ENCODE assay signal across 21 cellular contexts in the genomic region with DNA sequence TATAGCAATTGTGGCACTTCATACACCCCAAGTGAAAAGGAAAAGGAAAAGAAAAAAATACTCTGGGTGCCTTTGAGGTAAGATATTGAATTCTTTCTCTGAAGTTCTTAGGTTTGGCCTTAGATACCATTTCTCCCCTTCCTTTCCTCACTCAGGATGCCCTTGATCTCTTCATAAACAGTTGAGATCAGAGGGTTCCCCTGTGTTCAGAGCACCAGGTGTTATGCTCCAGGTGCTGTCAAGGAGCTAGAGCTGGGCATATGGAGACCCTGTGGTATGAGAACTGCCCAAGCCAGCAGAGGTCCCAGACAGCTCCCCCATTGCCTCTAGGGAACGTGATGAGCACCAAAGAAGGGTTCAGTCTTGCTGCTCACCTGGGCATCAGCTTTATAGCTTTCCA. TPM values are rescaled to one million over a fixed set of nuclear protein-coding genes. Genes with fewer than 3 reads are reported as not detected.
A peak's percentile ranks its signal among the peaks of the same experiment; 100 is the strongest.
DNase-seq lines count a peak whose midpoint lies in the region; ATAC-seq and TF ChIP-seq lines count a peak whose summit lies in the region.
"Had no signal": no experiment of that assay in that cellular context is flagged by ENCODE, and none has a peak within 500 bp of the region (broad histone marks: within the 10 kb centered on the region; RNA-seq: fewer than 3 reads in every experiment).

No MANE protein-coding gene starts in this region.

- H3K9me3 Mint-ChIP-seq in activated CD4-positive, alpha-beta T cell treated with anti-CD3 and anti-CD28 coated beads for 36 hours (ENCODE audit: low read depth) = no peaks in the 10 kb centered on the region
- no peaks in the 10 kb centered on the region for H3K9me3 Mint-ChIP-seq in activated naive CD8-positive, alpha-beta T cell treated with anti-CD3 and anti-CD28 coated beads, Interleukin-2, amount 10 ng/mL, durations not matched to agents 7 days and 5 days
- H3K9me3 Mint-ChIP-seq in activated naive CD8-positive, alpha-beta T cell treated with anti-CD3 and anti-CD28 coated beads for 36 hours = peaks cover 9% of the 10 kb centered on the region
- H3K9me3 Mint-ChIP-seq in activated T-helper 1 cell treated with anti-CD3 and anti-CD28 coated beads, Interleukin-12 subunit alpha, Interleukin-12 subunit beta, Interleukin-2, Interleukin-4 antibody, amounts not matched to agents 30 ng/mL and 10 ng/mL and 1 ng/mL, durations not matched to agents 14 hours and 24 hours and 36 hours = no peaks in the 10 kb centered on the region
- peaks cover 4% of the 10 kb centered on the region for H3K9me3 Mint-ChIP-seq in chondrocyte (ENCODE audit: low read depth)

- no peaks in the 10 kb centered on the region for H3K27me3 Mint-ChIP-seq in activated CD4-positive, alpha-beta T cell treated with anti-CD3 and anti-CD28 coated beads for 36 hours
- no peaks in the 10 kb centered on the region for H3K27me3 Mint-ChIP-seq in activated naive CD8-positive, alpha-beta T cell treated with anti-CD3 and anti-CD28 coated beads, Interleukin-2, amount 10 ng/mL, durations not matched to agents 7 days and 5 days
- H3K27me3 Mint-ChIP-seq in activated naive CD8-positive, alpha-beta T cell treated with anti-CD3 and anti-CD28 coated beads for 36 hours = no peaks in the 10 kb centered on the region
- no peaks in the 10 kb centered on the region for H3K27me3 Mint-ChIP-seq in activated T-helper 1 cell treated with anti-CD3 and anti-CD28 coated beads, Interleukin-12 subunit alpha, Interleukin-12 subunit beta, Interleukin-2, Interleukin-4 antibody, amounts not matched to agents 30 ng/mL and 10 ng/mL and 1 ng/mL, durations not matched to agents 14 hours and 24 hours and 36 hours (ENCODE audit: insufficient read depth)
- H3K27me3 Mint-ChIP-seq in chondrocyte (ENCODE audit: low read depth) = peaks cover 2% of the 10 kb centered on the region

- DNase-seq in activated CD4-positive, alpha-beta T cell treated with anti-CD3 and anti-CD28 coated beads for 36 hours = no peak
- no peak for DNase-seq in activated CD4-positive, alpha-beta T cell treated with anti-CD3 and anti-CD28 coated beads, Interleukin-2, amount 50 U/mL, for 4 hours
- DNase-seq in activated naive CD8-positive, alpha-beta T cell treated with anti-CD3 and anti-CD28 coated beads, Interleukin-2, amount 10 ng/mL, durations not matched to agents 7 days and 5 days = no peak
- DNase-seq in activated naive CD8-positive, alpha-beta T cell treated with anti-CD3 and anti-CD28 coated beads for 36 hours = no peak
- DNase-seq in activated T-helper 1 cell treated with anti-CD3 and anti-CD28 coated beads, Interleukin-12 subunit alpha, Interleukin-12 subunit beta, Interleukin-2, Interleukin-4 antibody, amounts not matched to agents 30 ng/mL and 10 ng/mL and 1 ng/mL, durations not matched to agents 14 hours and 24 hours and 36 hours (ENCODE audit: low spot score) = no peak
- DNase-seq in coronary artery (ENCODE audit: low spot score) = no peak
- DNase-seq in chondrocyte (ENCODE audit: low spot score) = no peak
- no peak for DNase-seq in DMS114 treated with DMSO at 0.1 percent for 48 hours (lab: John Stamatoyannopoulos, UW; ENCODE audit: unreplicated experiment)
- DNase-seq: Caco-2, DMS53, H9, MG63, NCI-H1105, NCI-H187, NCI-H2171, NCI-H774 had no signal

- intact Hi-C loops in activated CD4-positive, alpha-beta T cell treated with anti-CD3 and anti-CD28 coated beads for 36 hours (cut with DNase I, micrococcal nuclease) = no loop called here
- intact Hi-C loops in activated T-helper 1 cell treated with anti-CD3 and anti-CD28 coated beads, Interleukin-12 subunit alpha, Interleukin-12 subunit beta, Interleukin-2, Interleukin-4 antibody, amounts not matched to agents 30 ng/mL and 10 ng/mL and 1 ng/mL, durations not matched to agents 14 hours and 24 hours and 36 hours (cut with micrococcal nuclease) = no loop called here

- peaks cover 85% of the 10 kb centered on the region for H3K4me1 Mint-ChIP-seq in activated CD4-positive, alpha-beta T cell treated with anti-CD3 and anti-CD28 coated beads for 36 hours
- peaks cover 73% of the 10 kb centered on the region for H3K4me1 Mint-ChIP-seq in activated naive CD8-positive, alpha-beta T cell treated with anti-CD3 and anti-CD28 coated beads, Interleukin-2, amount 10 ng/mL, durations not matched to agents 7 days and 5 days
- H3K4me1 Mint-ChIP-seq in activated naive CD8-positive, alpha-beta T cell treated with anti-CD3 and anti-CD28 coated beads for 36 hours = peaks cover 73% of the 10 kb centered on the region
- peaks cover 88% of the 10 kb centered on the region for H3K4me1 Mint-ChIP-seq in activated T-helper 1 cell treated with anti-CD3 and anti-CD28 coated beads, Interleukin-12 subunit alpha, Interleukin-12 subunit beta, Interleukin-2, Interleukin-4 antibody, amounts not matched to agents 30 ng/mL and 10 ng/mL and 1 ng/mL, durations not matched to agents 14 hours and 24 hours and 36 hours (ENCODE audit: low read depth)
- H3K4me1 Mint-ChIP-seq in chondrocyte (ENCODE audit: low read depth) = no peaks in the 10 kb centered on the region

- CTCF ChIA-PET in activated CD4-positive, alpha-beta T cell treated with anti-CD3 and anti-CD28 coated beads for 36 hours (lab: Charles Lee) = no interaction called here

- peak overlapping the region; percentile 52 for H3K27ac Mint-ChIP-seq in activated CD4-positive, alpha-beta T cell treated with anti-CD3 and anti-CD28 coated beads for 36 hours
- peak overlapping the region; percentile 95 for H3K27ac Mint-ChIP-seq in activated naive CD8-positive, alpha-beta T cell treated with anti-CD3 and anti-CD28 coated beads, Interleukin-2, amount 10 ng/mL, durations not matched to agents 7 days and 5 days
- H3K27ac Mint-ChIP-seq in activated naive CD8-positive, alpha-beta T cell treated with anti-CD3 and anti-CD28 coated beads for 36 hours = no peak overlapping the region
- H3K27ac Mint-ChIP-seq in activated T-helper 1 cell treated with anti-CD3 and anti-CD28 coated beads, Interleukin-12 subunit alpha, Interleukin-12 subunit beta, Interleukin-2, Interleukin-4 antibody, amounts not matched to agents 30 ng/mL and 10 ng/mL and 1 ng/mL, durations not matched to agents 14 hours and 24 hours and 36 hours = peak overlapping the region; percentile 91
- H3K27ac Mint-ChIP-seq in chondrocyte (ENCODE audit: unreplicated experiment) = no peak overlapping the region
- H3K27ac Mint-ChIP-seq: H9 had no signal

- no peak overlapping the region for H3K4me3 Mint-ChIP-seq in activated CD4-positive, alpha-beta T cell treated with anti-CD3 and anti-CD28 coated beads for 36 hours
- peak overlapping the region; percentile 28 for H3K4me3 Mint-ChIP-seq in activated naive CD8-positive, alpha-beta T cell treated with anti-CD3 and anti-CD28 coated beads, Interleukin-2, amount 10 ng/mL, durations not matched to agents 7 days and 5 days
- no peak overlapping the region for H3K4me3 Mint-ChIP-seq in activated naive CD8-positive, alpha-beta T cell treated with anti-CD3 and anti-CD28 coated beads for 36 hours
- no peak overlapping the region for H3K4me3 Mint-ChIP-seq in activated T-helper 1 cell treated with anti-CD3 and anti-CD28 coated beads, Interleukin-12 subunit alpha, Interleukin-12 subunit beta, Interleukin-2, Interleukin-4 antibody, amounts not matched to agents 30 ng/mL and 10 ng/mL and 1 ng/mL, durations not matched to agents 14 hours and 24 hours and 36 hours
- no peak overlapping the region for H3K4me3 Mint-ChIP-seq in chondrocyte (ENCODE audit: unreplicated experiment)
- H3K4me3 Mint-ChIP-seq: H9 had no signal

- ATAC-seq in activated CD4-positive, alpha-beta T cell treated with anti-CD3 and anti-CD28 coated beads for 36 hours = no peak
- no peak for ATAC-seq in activated naive CD8-positive, alpha-beta T cell treated with anti-CD3 and anti-CD28 coated beads, Interleukin-2, amount 10 ng/mL, durations not matched to agents 7 days and 5 days (ENCODE audit: low read depth)

- H3K36me3 Mint-ChIP-seq in activated CD4-positive, alpha-beta T cell treated with anti-CD3 and anti-CD28 coated beads for 36 hours (ENCODE audit: low read depth) = peaks cover 3% of the 10 kb centered on the region
- peaks cover 4% of the 10 kb centered on the region for H3K36me3 Mint-ChIP-seq in activated naive CD8-positive, alpha-beta T cell treated with anti-CD3 and anti-CD28 coated beads, Interleukin-2, amount 10 ng/mL, durations not matched to agents 7 days and 5 days
- H3K36me3 Mint-ChIP-seq in activated naive CD8-positive, alpha-beta T cell treated with anti-CD3 and anti-CD28 coated beads for 36 hours = peaks cover 4% of the 10 kb centered on the region
- H3K36me3 Mint-ChIP-seq in activated T-helper 1 cell treated with anti-CD3 and anti-CD28 coated beads, Interleukin-12 subunit alpha, Interleukin-12 subunit beta, Interleukin-2, Interleukin-4 antibody, amounts not matched to agents 30 ng/mL and 10 ng/mL and 1 ng/mL, durations not matched to agents 14 hours and 24 hours and 36 hours (ENCODE audit: low read depth) = no peaks in the 10 kb centered on the region
- no peaks in the 10 kb centered on the region for H3K36me3 Mint-ChIP-seq in chondrocyte (ENCODE audit: low read depth)

- TF ChIP-seq CTCF in coronary artery (IDR thresholded peaks at IDR 0.05) (no peak), chondrocyte (IDR thresholded peaks at IDR 0.05) (no peak)

- POLR2A ChIA-PET in activated CD4-positive, alpha-beta T cell treated with anti-CD3 and anti-CD28 coated beads for 36 hours (lab: Charles Lee) = no interaction called here
- POLR2A ChIA-PET in activated naive CD8-positive, alpha-beta T cell treated with anti-CD3 and anti-CD28 coated beads, Interleukin-2, amount 10 ng/mL, durations not matched to agents 7 days and 5 days (lab: Charles Lee) = interaction anchor here (0.6 to 1.4 kb wide), 2 partner anchors 15 to 53 kb away, joined by 3 read pairs; no protein-coding TSS in a partner anchor

- H3K4me3 ChIP-seq in coronary artery = no peak overlapping the region
- H3K4me3 ChIP-seq: BLaER1 treated with 17β-estradiol and CSF1 and Interleukin-3, amounts not matched to agents 10 nM and 100 nM; MG63 had no signal

- no peak overlapping the region for H3K27ac ChIP-seq in coronary artery
- H3K27ac ChIP-seq: BLaER1 treated with 17β-estradiol and CSF1 and Interleukin-3, amounts not matched to agents 10 nM and 100 nM; KMS-11 had no signal

RNA-seq across cellular contexts. Expression of a gene that starts 17.1 kb away (rescaled TPM):
- 100 to 1,000 TPM; 123 to 146 TPM for total RNA-seq in activated CD4-positive, alpha-beta T cell treated with anti-CD3 and anti-CD28 coated beads for 36 hours
- 1 to 10 TPM; 2.5 to 3.7 TPM for total RNA-seq in activated naive CD8-positive, alpha-beta T cell treated with anti-CD3 and anti-CD28 coated beads, Interleukin-2, amount 10 ng/mL, durations not matched to agents 7 days and 5 days
- total RNA-seq in activated naive CD8-positive, alpha-beta T cell treated with anti-CD3 and anti-CD28 coated beads for 36 hours = 1 to 10 TPM; 2.3 to 2.6 TPM
- total RNA-seq in activated T-helper 1 cell treated with anti-CD3 and anti-CD28 coated beads, Interleukin-12 subunit alpha, Interleukin-12 subunit beta, Interleukin-2, Interleukin-4 antibody, amounts not matched to agents 30 ng/mL and 10 ng/mL and 1 ng/mL, durations not matched to agents 14 hours and 24 hours and 36 hours = 261 and 272 TPM in 2 replicates
- not detected in 3 replicates for total RNA-seq in chondrocyte
- total RNA-seq: A172, Caco-2, G401, H9, NCI-H460 had no signal

Comparison
In these comparisons a context has a peak if more than half of its experiments do, and no peak if none do; other contexts are left out.
1. H3K27ac Mint-ChIP-seq: peak in activated CD4-positive, alpha-beta T cell treated with anti-CD3 and anti-CD28 coated beads for 36 hours (single experiment), activated naive CD8-positive, alpha-beta T cell treated with anti-CD3 and anti-CD28 coated beads, Interleukin-2, amount 10 ng/mL, durations not matched to agents 7 days and 5 days (single experiment) and activated T-helper 1 cell treated with anti-CD3 and anti-CD28 coated beads, Interleukin-12 subunit alpha, Interleukin-12 subunit beta, Interleukin-2, Interleukin-4 antibody, amounts not matched to agents 30 ng/mL and 10 ng/mL and 1 ng/mL, durations not matched to agents 14 hours and 24 hours and 36 hours (single experiment); none in activated naive CD8-positive, alpha-beta T cell treated with anti-CD3 and anti-CD28 coated beads for 36 hours (single experiment) and chondrocyte (single experiment).
2. RNA of a gene that starts 17.1 kb away (total RNA-seq): 261 to 272 TPM in activated T-helper 1 cell treated with anti-CD3 and anti-CD28 coated beads, Interleukin-12 subunit alpha, Interleukin-12 subunit beta, Interleukin-2, Interleukin-4 antibody, amounts not matched to agents 30 ng/mL and 10 ng/mL and 1 ng/mL, durations not matched to agents 14 hours and 24 hours and 36 hours and 123 to 146 TPM in activated CD4-positive, alpha-beta T cell treated with anti-CD3 and anti-CD28 coated beads for 36 hours; 2.5 to 3.7 TPM in activated naive CD8-positive, alpha-beta T cell treated with anti-CD3 and anti-CD28 coated beads, Interleukin-2, amount 10 ng/mL, durations not matched to agents 7 days and 5 days, 2.3 to 2.6 TPM in activated naive CD8-positive, alpha-beta T cell treated with anti-CD3 and anti-CD28 coated beads for 36 hours and not detected in chondrocyte; every median in the first group is over 10 times any median in the second.